In the genomic region with DNA sequence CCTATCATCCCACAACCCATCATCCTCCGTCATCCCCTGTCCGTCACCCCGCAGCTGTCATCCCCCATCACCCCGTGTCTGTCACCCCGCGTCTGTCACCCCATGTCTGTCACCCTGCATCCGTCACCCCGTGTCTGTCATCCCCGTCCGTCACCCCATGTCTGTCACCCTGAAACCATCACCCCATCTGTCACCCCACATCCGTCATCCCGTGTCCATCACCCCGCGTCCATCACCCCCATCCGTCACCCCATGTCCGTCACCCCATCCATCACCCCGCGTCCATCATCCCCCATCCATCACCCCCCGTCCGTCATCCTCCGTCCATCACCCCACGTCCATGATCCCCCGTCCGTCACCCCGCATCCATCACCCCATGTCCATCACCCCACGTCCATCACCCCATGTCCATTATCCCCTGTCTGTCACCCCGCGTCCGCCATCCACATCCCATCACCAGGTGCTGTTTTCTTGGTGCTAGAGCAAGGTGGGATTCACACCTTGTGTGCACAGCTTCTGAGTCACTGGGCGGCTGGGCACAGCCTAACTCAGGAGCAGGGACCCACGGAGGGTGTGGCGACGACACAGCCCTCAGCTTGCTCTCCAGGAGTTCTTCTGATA, we compare ENCODE assay signal across 1 cellular context.
TF ChIP-seq lines count a peak whose summit lies in the region.

No MANE protein-coding gene starts in this region.

TF ChIP-seq in endothelial cell of umbilical vein, 7 proteins besides CTCF, POLR2A, EP300 and RAD21 (continued from another document):
- TF ChIP-seq, protein P1, sequence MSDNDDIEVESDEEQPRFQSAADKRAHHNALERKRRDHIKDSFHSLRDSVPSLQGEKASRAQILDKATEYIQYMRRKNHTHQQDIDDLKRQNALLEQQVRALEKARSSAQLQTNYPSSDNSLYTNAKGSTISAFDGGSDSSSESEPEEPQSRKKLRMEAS (IDR thresholded peaks at IDR 0.05; ENCODE audit: insufficient read depth, insufficient read length), result no peak
- TF ChIP-seq JUN (IDR thresholded peaks at IDR 0.05; ENCODE audit: borderline replicate concordance, insufficient read depth, insufficient read length, low read depth), result no peak
- no peak for TF ChIP-seq GATA2 (IDR thresholded peaks at IDR 0.05; ENCODE audit: insufficient read depth, insufficient read length, low read depth, low read length)
